In genomic region chr11:36349345-36350136, GRCh38 we compare ENCODE assay signal across 22 cellular contexts. TPM values are rescaled to one million over a fixed set of nuclear protein-coding genes. Genes with fewer than 3 reads are reported as not detected.
DNase-seq lines count a peak whose midpoint lies in the region; ATAC-seq and TF ChIP-seq lines count a peak whose summit lies in the region.
"Had no signal": no experiment of that assay in that cellular context is flagged by ENCODE, and none has a peak within 500 bp of the region (broad histone marks: within the 10 kb centered on the region; RNA-seq: fewer than 3 reads in every experiment).

No MANE protein-coding gene starts in this region.

- no peaks in the 10 kb centered on the region for H3K9me3 ChIP-seq in BLaER1 treated with 17β-estradiol and CSF1 and Interleukin-3, amounts not matched to agents 10 nM and 100 nM (replicated peaks in 1 of 11)
- H3K9me3 ChIP-seq in colonic mucosa: no peaks in the 10 kb centered on the region
- H3K9me3 ChIP-seq: mucosa of descending colon, thyroid gland had no signal

- peaks cover 10 to 34% (median 22%) of the 10 kb centered on the region in 10 experiments for H3K4me1 ChIP-seq in BLaER1 treated with 17β-estradiol and CSF1 and Interleukin-3, amounts not matched to agents 10 nM and 100 nM
- no peaks in the 10 kb centered on the region for H3K4me1 ChIP-seq in GM23338 (ENCODE audit: insufficient read depth)
- no peaks in the 10 kb centered on the region for H3K4me1 ChIP-seq in colonic mucosa
- H3K4me1 ChIP-seq: thyroid gland had no signal

- intact Hi-C loops in colonic mucosa (cut with DNase I): no loop called here

- no peak overlapping the region for H3K4me3 ChIP-seq in BLaER1 treated with 17β-estradiol and CSF1 and Interleukin-3, amounts not matched to agents 10 nM and 100 nM
- H3K4me3 ChIP-seq in GM23338: no peak overlapping the region
- no peak overlapping the region for H3K4me3 ChIP-seq in colonic mucosa
- H3K4me3 ChIP-seq: mucosa of descending colon, PC-9, smooth muscle cell, thyroid gland had no signal

- H3K27me3 ChIP-seq in BLaER1 treated with 17β-estradiol and CSF1 and Interleukin-3, amounts not matched to agents 10 nM and 100 nM: no peaks in the 10 kb centered on the region
- H3K27me3 ChIP-seq in GM23338 (ENCODE audit: insufficient read depth) (no peaks in the 10 kb centered on the region), colonic mucosa (no peaks in the 10 kb centered on the region)
- H3K27me3 ChIP-seq: brain microvascular endothelial cell, thyroid gland had no signal

- no peaks in the 10 kb centered on the region for H3K9me2 ChIP-seq in GM23338 (ENCODE audit: insufficient read depth)

- H3F3A ChIP-seq in GM23338 (replicated peaks; ENCODE audit: low read depth): no peaks in the 10 kb centered on the region

- peak; percentile 44 for ATAC-seq in GM23338
- ATAC-seq in natural killer cell treated with Interleukin-12 subunit alpha and Interleukin-12 subunit beta and Interleukin-15 and Interleukin-18, amount 100 ng/mL, for 72 hours: no peak
- ATAC-seq in HG03108 (IDR thresholded peaks at IDR 0.05; ENCODE audit: unreplicated experiment): no peak
- no peak for ATAC-seq in HG03045 (IDR thresholded peaks at IDR 0.05; ENCODE audit: unreplicated experiment)
- ATAC-seq: mucosa of descending colon had no signal

- H3K36me3 Mint-ChIP-seq in GM23338 (ENCODE audit: low read depth): no peaks in the 10 kb centered on the region
- H3K36me3 Mint-ChIP-seq in natural killer cell treated with Interleukin-12 subunit alpha and Interleukin-12 subunit beta and Interleukin-15 and Interleukin-18, amount 100 ng/mL, for 72 hours: no peaks in the 10 kb centered on the region
- H3K36me3 Mint-ChIP-seq: activated naive CD8-positive, alpha-beta T cell had no signal

- H4K20me1 ChIP-seq in BLaER1 treated with 17β-estradiol and CSF1 and Interleukin-3, amounts not matched to agents 10 nM and 100 nM: no peaks in the 10 kb centered on the region
- H4K20me1 ChIP-seq in GM23338 (replicated peaks; ENCODE audit: insufficient read depth): no peaks in the 10 kb centered on the region

- H3K27ac ChIP-seq in BLaER1 treated with 17β-estradiol and CSF1 and Interleukin-3, amounts not matched to agents 10 nM and 100 nM: no peak overlapping the region
- H3K27ac ChIP-seq in GM23338 (ENCODE audit: low read depth) (peak overlapping the region; percentile 33; the same call in 1 of the 2 replicates), colonic mucosa (no peak overlapping the region)
- H3K27ac ChIP-seq: brain microvascular endothelial cell, PC-9 had no signal

- TF ChIP-seq CTCF in GM23338 (conservative IDR thresholded peaks at IDR 0.05; ENCODE audit: low read depth in 2 of 2) (no peak), colonic mucosa (IDR thresholded peaks at IDR 0.05) (no peak)

- no peaks in the 10 kb centered on the region for H3K79me2 ChIP-seq in GM23338 (replicated peaks; ENCODE audit: insufficient read depth)

- H3K36me3 ChIP-seq in BLaER1 treated with 17β-estradiol and CSF1 and Interleukin-3, amounts not matched to agents 10 nM and 100 nM: no peaks in the 10 kb centered on the region
- H3K36me3 ChIP-seq in GM23338 (ENCODE audit: insufficient read depth) (no peaks in the 10 kb centered on the region), colonic mucosa (no peaks in the 10 kb centered on the region)
- H3K36me3 ChIP-seq: brain microvascular endothelial cell, thyroid gland had no signal

- H3K4me1 Mint-ChIP-seq in GM23338: peaks cover 7% of the 10 kb centered on the region
- peaks cover 58 to 63% of the 10 kb centered on the region in 2 donors for H3K4me1 Mint-ChIP-seq in natural killer cell treated with Interleukin-12 subunit alpha and Interleukin-12 subunit beta and Interleukin-15 and Interleukin-18, amount 100 ng/mL, for 72 hours (ENCODE audit: low read depth in 2 of 2)

- no peak overlapping the region for H3K27ac Mint-ChIP-seq in GM23338
- peak overlapping the region; percentile 39 to 79 for H3K27ac Mint-ChIP-seq in natural killer cell treated with Interleukin-12 subunit alpha and Interleukin-12 subunit beta and Interleukin-15 and Interleukin-18, amount 100 ng/mL, for 72 hours
- H3K27ac Mint-ChIP-seq: activated naive CD8-positive, alpha-beta T cell had no signal

- H2AFZ ChIP-seq in GM23338: no peak overlapping the region
- H2AFZ ChIP-seq: PC-9 had no signal

- H3K27me3 Mint-ChIP-seq in GM23338 (ENCODE audit: insufficient read depth, low read depth, poor library complexity): peaks cover 10% of the 10 kb centered on the region
- H3K27me3 Mint-ChIP-seq in natural killer cell treated with Interleukin-12 subunit alpha and Interleukin-12 subunit beta and Interleukin-15 and Interleukin-18, amount 100 ng/mL, for 72 hours: peaks cover 0 to 6% of the 10 kb centered on the region in 2 donors

- H3K4me2 ChIP-seq in BLaER1 treated with 17β-estradiol and CSF1 and Interleukin-3, amounts not matched to agents 10 nM and 100 nM: peak overlapping the region in 7 of 11 experiments; percentile 3 to 48 (median 32); a peak in 10 of 22 replicates
- H3K4me2 ChIP-seq in GM23338: no peak overlapping the region
- H3K4me2 ChIP-seq: PC-9, smooth muscle cell had no signal

- no peak for DNase-seq in GM23338 (ENCODE audit: low spot score)
- peak; percentile 17 for DNase-seq in colonic mucosa
- no peak for DNase-seq in natural killer cell treated with Interleukin-12 subunit alpha and Interleukin-12 subunit beta and Interleukin-15 and Interleukin-18, amount 100 ng/mL, for 72 hours (ENCODE audit: low spot score)
- DNase-seq in NCI-H2107 treated with DMSO at 0.1 percent for 48 hours (lab: John Stamatoyannopoulos, UW; ENCODE audit: unreplicated experiment): no peak
- DNase-seq in activated T-cell treated with anti-CD3 and anti-CD28 coated beads for 4 hours: no peak
- DNase-seq: AML-193; brain microvascular endothelial cell; Calu3; effector CD8-positive, alpha-beta T cell; GF-D8; hippocampal formation; kidney glomerular epithelial cell; mucosa of descending colon; NCI-H2029 treated with DMSO at 0.1 percent for 48 hours; PC-9; T-helper 9 cell had no signal

- H3K9me3 Mint-ChIP-seq in GM23338: no peaks in the 10 kb centered on the region
- peaks cover 5% of the 10 kb centered on the region for H3K9me3 Mint-ChIP-seq in natural killer cell treated with Interleukin-12 subunit alpha and Interleukin-12 subunit beta and Interleukin-15 and Interleukin-18, amount 100 ng/mL, for 72 hours

- no peak overlapping the region for H3K4me3 Mint-ChIP-seq in GM23338
- H3K4me3 Mint-ChIP-seq in natural killer cell treated with Interleukin-12 subunit alpha and Interleukin-12 subunit beta and Interleukin-15 and Interleukin-18, amount 100 ng/mL, for 72 hours: peak overlapping the region; percentile 26
- H3K4me3 Mint-ChIP-seq: activated naive CD8-positive, alpha-beta T cell had no signal

- no peak overlapping the region for H3K9ac ChIP-seq in BLaER1 treated with 17β-estradiol and CSF1 and Interleukin-3, amounts not matched to agents 10 nM and 100 nM
- peak overlapping the region in 1 of 2 donors; percentile 21 for H3K9ac ChIP-seq in colonic mucosa (ENCODE audit: low read depth in 2 of 2, low read length in 2 of 2)

TF ChIP-seq in GM23338, 12 proteins besides CTCF, POLR2A, EP300 and RAD21 (continues in another document):
- TF ChIP-seq POLR2AphosphoS5 (IDR thresholded peaks at IDR 0.05; ENCODE audit: low read depth): no peak

RNA-seq across cellular contexts. Expression of gene PRR5L, which starts 53.5 kb away (rescaled TPM):
- 6.6 and 8.9 TPM in 2 replicates for total RNA-seq in GM23338 (2014; rRNA removed; shearing (Covaris generic))
- 3.1 and 4.5 TPM in 2 replicates for polyA plus RNA-seq in GM23338 (2016; fragmentation: Nextera tagmentation; extraction: Ambion mirVana)
- 100 to 1,000 TPM in 1 of 2 donors, 10 to 100 TPM in 1; 80.9 to 169 TPM for total RNA-seq in colonic mucosa
- 100 to 1,000 TPM; 172 to 533 TPM for total RNA-seq in natural killer cell treated with Interleukin-12 subunit alpha and Interleukin-12 subunit beta and Interleukin-15 and Interleukin-18, amount 100 ng/mL, for 72 hours
